ENCODE assay signal across 8 cellular contexts in genomic region chr17:82418001-82418986, GRCh38. TPM values are rescaled to one million over a fixed set of nuclear protein-coding genes. Genes with fewer than 3 reads are reported as not detected.
DNase-seq lines count a peak whose midpoint lies in the region; ATAC-seq and TF ChIP-seq lines count a peak whose summit lies in the region.

Gene HEXD (plus strand): TSS chr17:82418347. CDS start chr17:82419800, 1,453 bp downstream.
Gene OGFOD3 (minus strand): TSS chr17:82418586. CDS start chr17:82418485, 101 bp downstream.

- peaks cover 0 to 9% of the 10 kb centered on the region in 2 donors for H3K36me3 ChIP-seq in adrenal gland (replicated peaks in 1 of 2)
- H3K36me3 ChIP-seq in prostate gland, result peaks cover 0 to 5% of the 10 kb centered on the region in 2 donors
- H3K36me3 ChIP-seq in upper lobe of right lung, result peaks cover 10% of the 10 kb centered on the region

- H3K4me1 ChIP-seq in adrenal gland (replicated peaks in 1 of 2) (peaks cover 6 to 23% of the 10 kb centered on the region in 2 donors), prostate gland (replicated peaks) (peaks cover 6% of the 10 kb centered on the region), upper lobe of right lung (peaks cover 15% of the 10 kb centered on the region)

- TF ChIP-seq POLR2A in adrenal gland (IDR thresholded peaks at IDR 0.05), result peak; percentile 45 to 56
- peak; percentile 49 for TF ChIP-seq POLR2A in prostate gland (IDR thresholded peaks at IDR 0.05)

- DNase-seq in GM13976 (ENCODE audit: low spot score) (peak; percentile 98), NCI-H1417 (lab: John Stamatoyannopoulos, UW) (peak; percentile 89 to 93 (median 91)), adrenal gland (peak; percentile 69 to 86 (median 79)), left cardiac atrium (peak; percentile 87), prostate gland (ENCODE audit: low spot score) (peak; percentile 71), upper lobe of right lung (peak; percentile 94)

- intact Hi-C loops in T-helper 1 cell treated with Interleukin-12 subunit alpha and Interleukin-12 subunit beta and Interleukin-4 antibody, amounts not matched to agents 30 ng/mL and 1 ng/mL, for 36 hours (cut with micrococcal nuclease), result loop anchor here (1.0 to 10.0 kb wide), 6 partner anchors 125 to 230 kb away; partner anchors contain the start of genes CSNK1D and WDR45B
- intact Hi-C loops in adrenal gland (cut with DNase I) (no loop called here), left cardiac atrium (cut with DNase I) (no loop called here), prostate gland (cut with DNase I) (loop anchor here (2.0 to 10.0 kb wide), 2 partner anchors 41 to 213 kb away; partner anchors contain the start of gene NARF), upper lobe of right lung (cut with DNase I) (no loop called here)

- in situ Hi-C loops in GM13976 (cut with MboI; ENCODE audit: low sequenced_read_pairs, unreplicated experiment), result no loop called here

- H3K4me3 ChIP-seq in adrenal gland (peak within 1 kb of the TSS in 3 of 4 donors; percentile 60 to 88 (median 85)), prostate gland (peak within 1 kb of the TSS; percentile 82 to 83), upper lobe of right lung (peak within 1 kb of the TSS; percentile 93)

- peak within 1 kb of the TSS; percentile 60 to 96 (median 92) for H3K27ac ChIP-seq in adrenal gland
- H3K27ac ChIP-seq in prostate gland, result peak within 1 kb of the TSS; percentile 93 to 96
- peak within 1 kb of the TSS; percentile 89 for H3K27ac ChIP-seq in upper lobe of right lung

- H3K9me3 ChIP-seq in adrenal gland (replicated peaks in 1 of 3) (no peaks in the 10 kb centered on the region), prostate gland (no peaks in the 10 kb centered on the region), upper lobe of right lung (no peaks in the 10 kb centered on the region)

- TF ChIP-seq CTCF in GM13976 (IDR thresholded peaks at IDR 0.05; ENCODE audit: borderline replicate concordance, control extremely low read depth, extremely low read depth, insufficient read depth, missing control alignments) (no peak), adrenal gland (IDR thresholded peaks at IDR 0.05) (peak in 2 of 6 experiments; percentile 27 to 42), prostate gland (IDR thresholded peaks at IDR 0.05) (peak in 2 of 4 experiments; percentile 48 to 53), upper lobe of right lung (IDR thresholded peaks at IDR 0.05) (no peak)

- ATAC-seq in HG02763 (IDR thresholded peaks at IDR 0.05; ENCODE audit: unreplicated experiment), result peak; percentile 89
- peak; percentile 96 for ATAC-seq in left cardiac atrium
- peak; percentile 97 for ATAC-seq in upper lobe of right lung

- 1 to 4% (median 2%) methylated on average over 7 to 107 of the region's 108 CpGs for WGBS in adrenal gland, 4 donors
- under 1% methylated on average over 48 of the region's 108 CpGs for WGBS in prostate gland

- H3K27me3 ChIP-seq in adrenal gland, result no peaks in the 10 kb centered on the region
- H3K27me3 ChIP-seq in prostate gland (replicated peaks; ENCODE audit: insufficient read depth), result no peaks in the 10 kb centered on the region
- no peaks in the 10 kb centered on the region for H3K27me3 ChIP-seq in upper lobe of right lung

RNA-seq across cellular contexts. Expression of gene HEXD, which starts in this region (rescaled TPM):
- total RNA-seq in T-helper 1 cell treated with Interleukin-12 subunit alpha and Interleukin-12 subunit beta and Interleukin-4 antibody, amounts not matched to agents 30 ng/mL and 1 ng/mL, for 36 hours, result 59.1 and 60.3 TPM in 2 replicates
- total RNA-seq in adrenal gland, result 100 to 1,000 TPM in 1 of 8 donors, 10 to 100 TPM in 7; 16.2 to 104 (median 43.8) TPM
- polyA plus RNA-seq in adrenal gland, result 100 to 1,000 TPM in 2 of 3 donors, 1 to 10 TPM in 1; 8.9 to 292 (median 198) TPM
- 10 to 100 TPM; 14.3 to 16.3 TPM for total RNA-seq in left cardiac atrium
- 100 to 1,000 TPM in 1 of 2 donors, 10 to 100 TPM in 1; 76.1 to 145 TPM for total RNA-seq in prostate gland
- 49.1 TPM for total RNA-seq in upper lobe of right lung

RNA-seq across cellular contexts. Expression of gene OGFOD3, which starts in this region (rescaled TPM):
- total RNA-seq in T-helper 1 cell treated with Interleukin-12 subunit alpha and Interleukin-12 subunit beta and Interleukin-4 antibody, amounts not matched to agents 30 ng/mL and 1 ng/mL, for 36 hours, result 24.7 and 29.2 TPM in 2 replicates
- 100 to 1,000 TPM in 1 of 8 donors, 10 to 100 TPM in 7; 38.7 to 131 (median 56.8) TPM for total RNA-seq in adrenal gland
- 10 to 100 TPM; 17.9 to 39.8 (median 34.1) TPM for polyA plus RNA-seq in adrenal gland
- 10 to 100 TPM; 27.2 to 32.0 TPM for total RNA-seq in left cardiac atrium
- 10 to 100 TPM; 41.0 to 65.8 TPM for total RNA-seq in prostate gland
- 32.7 TPM for total RNA-seq in upper lobe of right lung

Comparison
In these comparisons a context has a peak if more than half of its experiments do, and no peak if none do; other contexts are left out.
1. Peak in every context shown above with its lines: DNase-seq, ATAC-seq, H3K4me3 ChIP-seq and H3K27ac ChIP-seq.
2. intact Hi-C loops: an anchor here in T-helper 1 cell treated with Interleukin-12 subunit alpha and Interleukin-12 subunit beta and Interleukin-4 antibody, amounts not matched to agents 30 ng/mL and 1 ng/mL, for 36 hours (1.0 to 10.0 kb wide) and prostate gland (2.0 to 10.0 kb wide); none called in adrenal gland, left cardiac atrium and upper lobe of right lung.